1 cellular context compared by ENCODE assay signal in the genomic region with DNA sequence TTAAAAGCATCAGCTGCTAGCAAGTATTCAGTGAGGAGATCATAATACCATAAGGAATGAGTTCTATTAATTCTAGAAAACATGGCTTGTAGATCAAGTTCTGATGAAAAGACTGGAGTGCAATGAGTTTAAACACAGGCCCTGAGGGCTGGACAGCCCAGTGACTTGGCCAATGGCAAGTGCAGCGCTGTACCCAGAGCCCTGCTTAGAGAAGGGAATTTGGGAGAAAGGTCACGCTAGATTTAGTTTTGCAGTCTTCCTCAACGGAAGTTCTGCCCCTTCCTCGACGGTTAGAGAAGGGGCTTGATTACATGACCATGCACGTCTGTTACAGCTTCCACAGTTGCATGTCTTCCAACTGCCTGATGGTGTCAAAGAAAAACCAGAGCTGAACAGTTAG.
TF ChIP-seq lines count a peak whose summit lies in the region.

No MANE protein-coding gene starts in this region.

TF ChIP-seq in K562, 482 proteins besides CTCF, POLR2A, EP300 and RAD21:
- TF ChIP-seq TAL1 (IDR thresholded peaks at IDR 0.05) (no peak), RBFOX2 (IDR thresholded peaks at IDR 0.05; ENCODE audit: low read depth, low read length) (no peak), CHCHD3 (CRISPR knock-in tag; IDR thresholded peaks at IDR 0.05) (no peak), CHD4 (IDR thresholded peaks at IDR 0.05; ENCODE audit: insufficient read depth, insufficient replicate concordance, low read depth, low read length, poor library complexity, severe bottlenecking) (no peak), RBM39 (optimal IDR thresholded peaks at IDR 0.05; ENCODE audit: low read depth, low read length) (no peak), ATF6 (CRISPR knock-in tag; IDR thresholded peaks at IDR 0.05) (no peak), MEF2D (tag; conservative IDR thresholded peaks at IDR 0.05; ENCODE audit: low read depth) (no peak)
